ENCODE assay signal across 10 cellular contexts in genomic region chr17:38815576-38816193, GRCh38. TPM values are rescaled to one million over a fixed set of nuclear protein-coding genes. Genes with fewer than 3 reads are reported as not detected.
A peak's percentile ranks its signal among the peaks of the same experiment; 100 is the strongest.
DNase-seq lines count a peak whose midpoint lies in the region; ATAC-seq, FAIRE-seq and TF ChIP-seq lines count a peak whose summit lies in the region.
"Had no signal": no experiment of that assay in that cellular context is flagged by ENCODE, and none has a peak within 500 bp of the region (broad histone marks: within the 10 kb centered on the region; RNA-seq: fewer than 3 reads in every experiment).

No MANE protein-coding gene starts in this region.

- H3K9me3 Mint-ChIP-seq in CD14-positive monocyte, result no peaks in the 10 kb centered on the region
- no peaks in the 10 kb centered on the region for H3K9me3 Mint-ChIP-seq in activated naive CD8-positive, alpha-beta T cell (ENCODE audit: low read depth)

- H3K36me3 ChIP-seq in HepG2 (replicated peaks in 1 of 2; ENCODE audit: control insufficient read depth in 1 of 2, insufficient read depth in 2 of 2, low read length in 2 of 2), result peaks cover 25 to 66% of the 10 kb centered on the region in 2 experiments
- H3K36me3 ChIP-seq in testis (ENCODE audit: low read depth, missing control alignments), result no peaks in the 10 kb centered on the region

- no peaks in the 10 kb centered on the region for H3K27me3 ChIP-seq in HepG2 (ENCODE audit: control insufficient read depth in 1 of 2, insufficient read depth in 2 of 2, low read length in 2 of 2)
- no peaks in the 10 kb centered on the region for H3K27me3 ChIP-seq in testis

- TF ChIP-seq EP300 in HepG2 (IDR thresholded peaks at IDR 0.05; ENCODE audit: low read depth in 2 of 2, low read length in 2 of 2), result no peak
- TF ChIP-seq EP300 in HepG2 (CRISPR knock-in tag; IDR thresholded peaks at IDR 0.05; ENCODE audit: borderline replicate concordance), result no peak

- H3K9me3 ChIP-seq in HepG2 (ENCODE audit: low read length) (no peaks in the 10 kb centered on the region), testis (no peaks in the 10 kb centered on the region)

- peaks cover 57 to 92% of the 10 kb centered on the region in 2 donors for H3K36me3 Mint-ChIP-seq in CD14-positive monocyte
- H3K36me3 Mint-ChIP-seq in activated naive CD8-positive, alpha-beta T cell, result peaks cover 6% of the 10 kb centered on the region

- no peak overlapping the region for H2AFZ ChIP-seq in HepG2 (ENCODE audit: low read length)

- TF ChIP-seq POLR2A in HepG2 (IDR thresholded peaks at IDR 0.05; ENCODE audit: insufficient read depth in 1 of 2, low read depth in 2 of 2, low read length in 2 of 2) (no peak), testis (IDR thresholded peaks at IDR 0.05) (no peak)

- no TSS peak for BruUV-seq in HepG2 (replicated peaks; lab: Mats Ljungman, UMichigan)

- in situ Hi-C loops in HepG2 (cut with HindIII; ENCODE audit: extremely low pct_ligation_motif_present, low pct_unique_long_range_greater_than_20kb), result no loop called here

- H3K4me1 ChIP-seq in HepG2 (ENCODE audit: insufficient read depth, low read length) (no peaks in the 10 kb centered on the region), testis (no peaks in the 10 kb centered on the region)

- ATAC-seq in HepG2 (peak; percentile 34; the same call in 2 of the 3 replicates), GM18870 (IDR thresholded peaks at IDR 0.05; ENCODE audit: unreplicated experiment) (no peak)

- no peak overlapping the region for H3K9ac ChIP-seq in HepG2 (ENCODE audit: insufficient read depth, low read depth, low read length)

- no peak overlapping the region for H3K27ac ChIP-seq in HepG2 (ENCODE audit: extremely low read length, insufficient read depth, low read length)
- no peak overlapping the region for H3K27ac ChIP-seq in testis
- H3K27ac ChIP-seq: HL-60 had no signal

- no peak overlapping the region for H3K4me2 ChIP-seq in HepG2 (ENCODE audit: low read depth, low read length)

- H3K4me3 Mint-ChIP-seq in CD14-positive monocyte, result no peak overlapping the region
- no peak overlapping the region for H3K4me3 Mint-ChIP-seq in activated naive CD8-positive, alpha-beta T cell

- no peak for FAIRE-seq in HepG2 (lab: Jason Lieb, UNC)

- WGBS in HepG2 (ENCODE audit: low lambda C conversion rate), result 96% methylated on average over 8 of the region's 8 CpGs
- WGBS in testis, 2 donors, result 82 to 88% methylated on average over 8 of the region's 8 CpGs

- H3K4me3 ChIP-seq in HepG2 (replicated peaks in 1 of 3; ENCODE audit: insufficient read depth in 1 of 3, low read depth in 2 of 3, low read length in 3 of 3) (no peak overlapping the region), testis (no peak overlapping the region)

- peak overlapping the region in 3 of 7 donors; percentile 27 to 58 (median 51) for H3K27ac Mint-ChIP-seq in CD14-positive monocyte
- peak overlapping the region; percentile 46 for H3K27ac Mint-ChIP-seq in activated naive CD8-positive, alpha-beta T cell

- H3K4me1 Mint-ChIP-seq in CD14-positive monocyte, result no peaks in the 10 kb centered on the region
- peaks cover 14% of the 10 kb centered on the region for H3K4me1 Mint-ChIP-seq in activated naive CD8-positive, alpha-beta T cell (ENCODE audit: low read depth)

- H3K79me2 ChIP-seq in HepG2 (ENCODE audit: insufficient read depth, low read length), result peaks cover 5% of the 10 kb centered on the region

- H4K20me1 ChIP-seq in HepG2 (ENCODE audit: insufficient read depth, low read length), result no peaks in the 10 kb centered on the region

- CTCF ChIA-PET in HepG2 (lab: Yijun Ruan, JAX; ENCODE audit: low intra/inter-chr PET ratio, low total read pairs), result no interaction called here

- intact Hi-C loops in CD14-positive monocyte (cut with micrococcal nuclease) (no loop called here), HepG2 (cut with micrococcal nuclease; ENCODE audit: unreplicated experiment) (no loop called here), testis (cut with DNase I; ENCODE audit: low total_unique reads) (no loop called here)

- TF ChIP-seq RAD21 in HepG2 (CRISPR knock-in tag; IDR thresholded peaks at IDR 0.05), result no peak

- peaks cover 0 to 3% (median 0%) of the 10 kb centered on the region in 3 donors for H3K27me3 Mint-ChIP-seq in CD14-positive monocyte (ENCODE audit: low read depth in 3 of 3)
- H3K27me3 Mint-ChIP-seq in activated naive CD8-positive, alpha-beta T cell, result no peaks in the 10 kb centered on the region

- POLR2A ChIA-PET in HepG2 (lab: Yijun Ruan, JAX), result no interaction called here

- DNase-seq in CD14-positive monocyte (ENCODE audit: low spot score) (no peak), HT1080 (ENCODE audit: low read depth) (peak; percentile 24), HepG2 (ENCODE audit: low spot score) (no peak), testis (no peak), GM19240 (ENCODE audit: insufficient read length, low spot score) (no peak), epidermal melanocyte (ENCODE audit: insufficient read length, low spot score) (no peak)
- DNase-seq: effector CD4-positive, alpha-beta T cell had no signal

- TF ChIP-seq CTCF in CD14-positive monocyte (IDR thresholded peaks at IDR 0.05) (peak; percentile 10), HepG2 (CRISPR knock-in tag; IDR thresholded peaks at IDR 0.05) (no peak), testis (IDR thresholded peaks at IDR 0.05) (no peak)

RNA-seq across cellular contexts. Expression of gene CWC25, which starts 9.4 kb away (rescaled TPM):
- 1 to 10 TPM; 7.5 to 8.4 TPM for polyA plus RNA-seq in CD14-positive monocyte
- total RNA-seq in HT1080 (2014; rRNA removed; shearing (Covaris generic)), result 9.6 and 11.0 TPM in 2 replicates
- polyA plus RNA-seq in HT1080 (2015; cell fraction: cytosol; rRNA removed), result 10.7 and 11.3 TPM in 2 replicates
- polyA plus RNA-seq in HT1080 (2015; cell fraction: nucleus; rRNA removed), result 40.2 and 50.2 TPM in 2 replicates
- total RNA-seq in HepG2 (2016; rRNA removed; fragmentation: Illumina TruSeq; extraction: Trizol), result 12.7 and 15.6 TPM in 2 replicates
- total RNA-seq in HepG2 (2016; cell fraction: cytosol; rRNA removed; fragmentation: Illumina TruSeq; extraction: Trizol; ENCODE audit: low read depth), result 3.7 and 5.9 TPM in 2 replicates
- total RNA-seq in HepG2 (2016; cell fraction: insoluble cytoplasmic fraction; rRNA removed; fragmentation: Illumina TruSeq; extraction: Trizol), result 12.1 and 16.1 TPM in 2 replicates
- 4.9 and 5.9 TPM in 2 replicates for total RNA-seq in HepG2 (2016; cell fraction: membrane; rRNA removed; fragmentation: Illumina TruSeq; extraction: Trizol)
- 16.2 and 16.8 TPM in 2 replicates for total RNA-seq in HepG2 (2016; cell fraction: nucleus; rRNA removed; fragmentation: Illumina TruSeq; extraction: Trizol)
- 20.6 and 22.7 TPM in 2 replicates for polyA plus RNA-seq in HepG2 (2011; rRNA removed)
- polyA plus RNA-seq in HepG2 (2011; cell fraction: cytosol; rRNA removed), result 8.0 and 10.1 TPM in 2 replicates
- polyA plus RNA-seq in HepG2 (2011; cell fraction: nucleus; rRNA removed), result 75.8 and 78.0 TPM in 2 replicates
- polyA plus RNA-seq in HepG2 (2012), result 13.3 and 15.9 TPM in 2 replicates
- polyA plus RNA-seq in HepG2 (2016; cell fraction: cytosol; fragmentation: Illumina TruSeq; extraction: Trizol; ENCODE audit: low read depth), result 1.3 and 1.4 TPM in 2 replicates
- polyA plus RNA-seq in HepG2 (2016; cell fraction: insoluble cytoplasmic fraction; fragmentation: Illumina TruSeq; extraction: Trizol; ENCODE audit: low read depth), result 13.2 and 13.4 TPM in 2 replicates
- 2.8 and 3.3 TPM in 2 replicates for polyA plus RNA-seq in HepG2 (2016; cell fraction: membrane; fragmentation: Illumina TruSeq; extraction: Trizol; ENCODE audit: low read depth)
- 51.8 and 58.8 TPM in 2 replicates for polyA plus RNA-seq in HepG2 (2016; cell fraction: nucleus; fragmentation: Illumina TruSeq; extraction: Trizol; ENCODE audit: insufficient read depth, low read depth)
- 7.6 and 11.6 TPM in 2 replicates for polyA minus RNA-seq in HepG2 (2011; rRNA and poly(A)+ RNA removed; ENCODE audit: low replicate concordance)
- 3.6 and 4.1 TPM in 2 replicates for polyA minus RNA-seq in HepG2 (2011; cell fraction: cytosol; rRNA and poly(A)+ RNA removed)
- 18.3 TPM in 2 replicates for polyA minus RNA-seq in HepG2 (2011; cell fraction: nucleus; rRNA and poly(A)+ RNA removed)
- total RNA-seq in testis, result 10 to 100 TPM; 23.9 to 67.1 TPM
- polyA plus RNA-seq in testis (ENCODE audit: insufficient read depth, low read depth, low replicate concordance), result 41.9 TPM

RNA-seq across cellular contexts. Expression of gene PIP4K2B, which starts 16.3 kb away (rescaled TPM):
- polyA plus RNA-seq in CD14-positive monocyte (1 to 10 TPM; 4.4 to 4.6 TPM), HepG2 (2011; rRNA removed) (20.4 and 24.5 TPM in 2 replicates), testis (ENCODE audit: insufficient read depth, low read depth, low replicate concordance) (34.8 TPM)
- 33.8 and 42.2 TPM in 2 replicates for total RNA-seq in HT1080 (2014; rRNA removed; shearing (Covaris generic))
- 34.5 and 36.8 TPM in 2 replicates for polyA plus RNA-seq in HT1080 (2015; cell fraction: cytosol; rRNA removed)
- 45.3 and 45.4 TPM in 2 replicates for polyA plus RNA-seq in HT1080 (2015; cell fraction: nucleus; rRNA removed)
- total RNA-seq in HepG2 (2016; rRNA removed; fragmentation: Illumina TruSeq; extraction: Trizol) (54.0 and 63.6 TPM in 2 replicates), testis (10 to 100 TPM; 47.2 to 56.7 TPM)
- total RNA-seq in HepG2 (2016; cell fraction: cytosol; rRNA removed; fragmentation: Illumina TruSeq; extraction: Trizol; ENCODE audit: low read depth), result 24.2 and 25.6 TPM in 2 replicates
- 50.9 and 54.9 TPM in 2 replicates for total RNA-seq in HepG2 (2016; cell fraction: insoluble cytoplasmic fraction; rRNA removed; fragmentation: Illumina TruSeq; extraction: Trizol)
- 49.8 and 54.0 TPM in 2 replicates for total RNA-seq in HepG2 (2016; cell fraction: membrane; rRNA removed; fragmentation: Illumina TruSeq; extraction: Trizol)
- 32.5 and 37.2 TPM in 2 replicates for total RNA-seq in HepG2 (2016; cell fraction: nucleus; rRNA removed; fragmentation: Illumina TruSeq; extraction: Trizol)
- polyA plus RNA-seq in HepG2 (2011; cell fraction: cytosol; rRNA removed), result 18.5 and 20.4 TPM in 2 replicates
- 45.9 and 55.3 TPM in 2 replicates for polyA plus RNA-seq in HepG2 (2011; cell fraction: nucleus; rRNA removed)
- polyA plus RNA-seq in HepG2 (2012), result 22.2 and 27.9 TPM in 2 replicates
- 12.9 and 15.0 TPM in 2 replicates for polyA plus RNA-seq in HepG2 (2016; cell fraction: cytosol; fragmentation: Illumina TruSeq; extraction: Trizol; ENCODE audit: low read depth)
- 41.7 and 46.6 TPM in 2 replicates for polyA plus RNA-seq in HepG2 (2016; cell fraction: insoluble cytoplasmic fraction; fragmentation: Illumina TruSeq; extraction: Trizol; ENCODE audit: low read depth)
- 27.7 and 30.2 TPM in 2 replicates for polyA plus RNA-seq in HepG2 (2016; cell fraction: membrane; fragmentation: Illumina TruSeq; extraction: Trizol; ENCODE audit: low read depth)
- 62.7 and 68.7 TPM in 2 replicates for polyA plus RNA-seq in HepG2 (2016; cell fraction: nucleus; fragmentation: Illumina TruSeq; extraction: Trizol; ENCODE audit: insufficient read depth, low read depth)
- 76.9 and 79.2 TPM in 2 replicates for polyA minus RNA-seq in HepG2 (2011; rRNA and poly(A)+ RNA removed; ENCODE audit: low replicate concordance)
- 17.3 and 17.5 TPM in 2 replicates for polyA minus RNA-seq in HepG2 (2011; cell fraction: cytosol; rRNA and poly(A)+ RNA removed)
- 12.9 and 14.0 TPM in 2 replicates for polyA minus RNA-seq in HepG2 (2011; cell fraction: nucleus; rRNA and poly(A)+ RNA removed)

RNA-seq across cellular contexts. Expression of gene RPL23, which starts 37.8 kb away (rescaled TPM):
- polyA plus RNA-seq in CD14-positive monocyte, result 100 to 1,000 TPM; 561 to 618 TPM
- 1,772 and 2,098 TPM in 2 replicates for total RNA-seq in HT1080 (2014; rRNA removed; shearing (Covaris generic))
- 1,934 and 2,333 TPM in 2 replicates for polyA plus RNA-seq in HT1080 (2015; cell fraction: cytosol; rRNA removed)
- polyA plus RNA-seq in HT1080 (2015; cell fraction: nucleus; rRNA removed), result 538 and 614 TPM in 2 replicates
- total RNA-seq in HepG2 (2016; rRNA removed; fragmentation: Illumina TruSeq; extraction: Trizol), result 2,790 and 3,298 TPM in 2 replicates
- 4,051 and 4,588 TPM in 2 replicates for total RNA-seq in HepG2 (2016; cell fraction: cytosol; rRNA removed; fragmentation: Illumina TruSeq; extraction: Trizol; ENCODE audit: low read depth)
- 2,655 and 3,446 TPM in 2 replicates for total RNA-seq in HepG2 (2016; cell fraction: insoluble cytoplasmic fraction; rRNA removed; fragmentation: Illumina TruSeq; extraction: Trizol)
- 6,899 and 6,901 TPM in 2 replicates for total RNA-seq in HepG2 (2016; cell fraction: membrane; rRNA removed; fragmentation: Illumina TruSeq; extraction: Trizol)
- 995 and 1,125 TPM in 2 replicates for total RNA-seq in HepG2 (2016; cell fraction: nucleus; rRNA removed; fragmentation: Illumina TruSeq; extraction: Trizol)
- 4,288 and 4,860 TPM in 2 replicates for polyA plus RNA-seq in HepG2 (2011; rRNA removed)
- 4,164 and 5,084 TPM in 2 replicates for polyA plus RNA-seq in HepG2 (2011; cell fraction: cytosol; rRNA removed)
- 680 and 915 TPM in 2 replicates for polyA plus RNA-seq in HepG2 (2011; cell fraction: nucleus; rRNA removed)
- 4,457 and 5,527 TPM in 2 replicates for polyA plus RNA-seq in HepG2 (2012)
- polyA plus RNA-seq in HepG2 (2016; cell fraction: cytosol; fragmentation: Illumina TruSeq; extraction: Trizol; ENCODE audit: low read depth), result 5,325 and 6,272 TPM in 2 replicates
- 3,877 and 3,973 TPM in 2 replicates for polyA plus RNA-seq in HepG2 (2016; cell fraction: insoluble cytoplasmic fraction; fragmentation: Illumina TruSeq; extraction: Trizol; ENCODE audit: low read depth)
- 7,669 and 7,726 TPM in 2 replicates for polyA plus RNA-seq in HepG2 (2016; cell fraction: membrane; fragmentation: Illumina TruSeq; extraction: Trizol; ENCODE audit: low read depth)
- 2,046 and 2,062 TPM in 2 replicates for polyA plus RNA-seq in HepG2 (2016; cell fraction: nucleus; fragmentation: Illumina TruSeq; extraction: Trizol; ENCODE audit: insufficient read depth, low read depth)
- 223 and 322 TPM in 2 replicates for polyA minus RNA-seq in HepG2 (2011; rRNA and poly(A)+ RNA removed; ENCODE audit: low replicate concordance)
- 1,056 and 1,226 TPM in 2 replicates for polyA minus RNA-seq in HepG2 (2011; cell fraction: cytosol; rRNA and poly(A)+ RNA removed)
- polyA minus RNA-seq in HepG2 (2011; cell fraction: nucleus; rRNA and poly(A)+ RNA removed), result 292 and 362 TPM in 2 replicates
- 100 to 1,000 TPM; 406 to 746 TPM for total RNA-seq in testis
- 912 TPM for polyA plus RNA-seq in testis (ENCODE audit: insufficient read depth, low read depth, low replicate concordance)

RNA-seq across cellular contexts. Expression of gene LASP1, which starts 54.2 kb away (rescaled TPM):
- polyA plus RNA-seq in CD14-positive monocyte (10 to 100 TPM; 70.6 to 93.7 TPM), HepG2 (2011; rRNA removed) (70.1 and 80.4 TPM in 2 replicates), testis (ENCODE audit: insufficient read depth, low read depth, low replicate concordance) (58.2 TPM)
- 170 and 207 TPM in 2 replicates for total RNA-seq in HT1080 (2014; rRNA removed; shearing (Covaris generic))
- 146 and 160 TPM in 2 replicates for polyA plus RNA-seq in HT1080 (2015; cell fraction: cytosol; rRNA removed)
- polyA plus RNA-seq in HT1080 (2015; cell fraction: nucleus; rRNA removed), result 141 and 149 TPM in 2 replicates
- total RNA-seq in HepG2 (2016; rRNA removed; fragmentation: Illumina TruSeq; extraction: Trizol) (97.0 and 110 TPM in 2 replicates), testis (10 to 100 TPM; 60.3 to 83.2 TPM)
- 9.8 and 10.1 TPM in 2 replicates for total RNA-seq in HepG2 (2016; cell fraction: cytosol; rRNA removed; fragmentation: Illumina TruSeq; extraction: Trizol; ENCODE audit: low read depth)
- 92.3 and 97.2 TPM in 2 replicates for total RNA-seq in HepG2 (2016; cell fraction: insoluble cytoplasmic fraction; rRNA removed; fragmentation: Illumina TruSeq; extraction: Trizol)
- total RNA-seq in HepG2 (2016; cell fraction: membrane; rRNA removed; fragmentation: Illumina TruSeq; extraction: Trizol), result 38.1 and 38.7 TPM in 2 replicates
- 62.5 and 68.5 TPM in 2 replicates for total RNA-seq in HepG2 (2016; cell fraction: nucleus; rRNA removed; fragmentation: Illumina TruSeq; extraction: Trizol)
- polyA plus RNA-seq in HepG2 (2011; cell fraction: cytosol; rRNA removed), result 81.9 and 127 TPM in 2 replicates
- 107 and 129 TPM in 2 replicates for polyA plus RNA-seq in HepG2 (2011; cell fraction: nucleus; rRNA removed)
- 82.2 and 85.9 TPM in 2 replicates for polyA plus RNA-seq in HepG2 (2012)
- 7.2 and 8.1 TPM in 2 replicates for polyA plus RNA-seq in HepG2 (2016; cell fraction: cytosol; fragmentation: Illumina TruSeq; extraction: Trizol; ENCODE audit: low read depth)
- 138 and 161 TPM in 2 replicates for polyA plus RNA-seq in HepG2 (2016; cell fraction: insoluble cytoplasmic fraction; fragmentation: Illumina TruSeq; extraction: Trizol; ENCODE audit: low read depth)
- polyA plus RNA-seq in HepG2 (2016; cell fraction: membrane; fragmentation: Illumina TruSeq; extraction: Trizol; ENCODE audit: low read depth), result 25.1 and 28.1 TPM in 2 replicates
- polyA plus RNA-seq in HepG2 (2016; cell fraction: nucleus; fragmentation: Illumina TruSeq; extraction: Trizol; ENCODE audit: insufficient read depth, low read depth), result 109 and 113 TPM in 2 replicates
- polyA minus RNA-seq in HepG2 (2011; rRNA and poly(A)+ RNA removed; ENCODE audit: low replicate concordance), result 136 and 189 TPM in 2 replicates
- 107 and 130 TPM in 2 replicates for polyA minus RNA-seq in HepG2 (2011; cell fraction: cytosol; rRNA and poly(A)+ RNA removed)
- polyA minus RNA-seq in HepG2 (2011; cell fraction: nucleus; rRNA and poly(A)+ RNA removed), result 49.2 and 50.4 TPM in 2 replicates
